Comparison of ENCODE assay signal across 8 cellular contexts in the genomic region with DNA sequence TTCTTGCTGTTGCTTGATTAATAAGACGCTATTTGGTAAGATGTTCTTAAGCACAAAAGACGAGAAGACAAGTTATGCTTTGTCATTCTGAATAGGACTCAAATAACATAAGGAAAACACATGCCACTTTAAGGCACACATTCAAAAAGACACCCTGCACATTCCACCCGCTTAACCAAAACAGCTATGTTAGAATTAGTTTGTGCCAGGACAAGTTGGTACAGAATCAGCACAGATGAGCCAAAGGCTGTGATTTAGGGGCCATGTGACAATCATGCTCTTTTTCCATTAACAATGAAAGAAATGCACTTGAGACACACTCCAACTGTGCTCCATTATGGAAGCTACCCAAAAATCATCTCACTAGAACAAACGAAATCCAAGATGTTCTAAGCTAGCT. TPM values are rescaled to one million over a fixed set of nuclear protein-coding genes. Genes with fewer than 3 reads are reported as not detected.
DNase-seq lines count a peak whose midpoint lies in the region; ATAC-seq and TF ChIP-seq lines count a peak whose summit lies in the region.

No MANE protein-coding gene starts in this region.

- CTCF ChIA-PET in CD4-positive, alpha-beta T cell (lab: Charles Lee), result interaction anchor here (1.5 kb wide), 1 partner anchor 183 kb away, joined by 3 read pairs; no protein-coding TSS in a partner anchor

- no peaks in the 10 kb centered on the region for H3K27me3 ChIP-seq in CD4-positive, alpha-beta T cell (ENCODE audit: control insufficient read depth, insufficient read depth, low read length)
- no peaks in the 10 kb centered on the region for H3K27me3 ChIP-seq in ovary

- ATAC-seq in CD4-positive, alpha-beta T cell (ENCODE audit: poor library complexity), result no peak
- no peak for ATAC-seq in HG03378 (IDR thresholded peaks at IDR 0.05; ENCODE audit: unreplicated experiment)

- TF ChIP-seq EP300 in ovary (IDR thresholded peaks at IDR 0.05), result no peak

- no peaks in the 10 kb centered on the region for H3K9me3 Mint-ChIP-seq in CD4-positive, alpha-beta T cell
- H3K9me3 Mint-ChIP-seq in nephron progenitor cell, result no peaks in the 10 kb centered on the region

- no peak for DNase-seq in CD4-positive, alpha-beta T cell
- DNase-seq in NCI-H1105 treated with DMSO at 0.1 percent for 48 hours (lab: John Stamatoyannopoulos, UW), result peak; percentile 10
- no peak for DNase-seq in coronary artery (ENCODE audit: low spot score)
- no peak for DNase-seq in nephron progenitor cell
- DNase-seq in stimulated activated naive CD4-positive, alpha-beta T cell treated with Interleukin-2 at 50 U/mL for 16 hours (lab: John Stamatoyannopoulos, UW), result no peak
- DNase-seq in NCI-H748 (lab: John Stamatoyannopoulos, UW; ENCODE audit: unreplicated experiment), result no peak
- DNase-seq in ovary, result no peak

- no peak for TF ChIP-seq POLR2A in ovary (IDR thresholded peaks at IDR 0.05)

- peak overlapping the region; percentile 75 for H3K4me3 Mint-ChIP-seq in CD4-positive, alpha-beta T cell
- peak overlapping the region; percentile 44 for H3K4me3 Mint-ChIP-seq in nephron progenitor cell

- H3K4me3 ChIP-seq in coronary artery, result peak overlapping the region; percentile 42
- H3K4me3 ChIP-seq in ovary, result no peak overlapping the region

- H3K27ac ChIP-seq in CD4-positive, alpha-beta T cell (ENCODE audit: low read depth, low read length), result no peak overlapping the region
- H3K27ac ChIP-seq in coronary artery (peak overlapping the region; percentile 69 to 72), ovary (no peak overlapping the region)

- POLR2A ChIA-PET in CD4-positive, alpha-beta T cell (lab: Charles Lee), result interaction anchor here (1.3 kb wide), 1 partner anchor 67 kb away, joined by 3 read pairs; the partner anchor contains the start of gene ASTL

- peaks cover 49% of the 10 kb centered on the region for H3K36me3 Mint-ChIP-seq in CD4-positive, alpha-beta T cell (ENCODE audit: low read depth)
- peaks cover 23% of the 10 kb centered on the region for H3K36me3 Mint-ChIP-seq in nephron progenitor cell (ENCODE audit: low read depth)

- WGBS in ovary, 3 donors, result 44 to 45% (median 44%) methylated on average over 4 of the region's 4 CpGs

- H3K27me3 Mint-ChIP-seq in CD4-positive, alpha-beta T cell, result no peaks in the 10 kb centered on the region
- no peaks in the 10 kb centered on the region for H3K27me3 Mint-ChIP-seq in nephron progenitor cell (ENCODE audit: low read depth, poor library complexity)

- H3K27ac Mint-ChIP-seq in CD4-positive, alpha-beta T cell, result peak overlapping the region; percentile 68
- H3K27ac Mint-ChIP-seq in nephron progenitor cell, result no peak overlapping the region

- TF ChIP-seq CTCF in CD4-positive, alpha-beta T cell (IDR thresholded peaks at IDR 0.05), result no peak
- TF ChIP-seq CTCF in coronary artery (IDR thresholded peaks at IDR 0.05) (no peak), nephron progenitor cell (IDR thresholded peaks at IDR 0.05) (no peak), ovary (IDR thresholded peaks at IDR 0.05) (no peak)

- peaks cover 84% of the 10 kb centered on the region for H3K4me1 Mint-ChIP-seq in CD4-positive, alpha-beta T cell (ENCODE audit: low read depth)
- H3K4me1 Mint-ChIP-seq in nephron progenitor cell, result peaks cover 62% of the 10 kb centered on the region

- no peaks in the 10 kb centered on the region for H3K36me3 ChIP-seq in ovary

- no peaks in the 10 kb centered on the region for H3K9me3 ChIP-seq in CD4-positive, alpha-beta T cell (ENCODE audit: control insufficient read depth, low read length)
- no peaks in the 10 kb centered on the region for H3K9me3 ChIP-seq in ovary

- H3K4me1 ChIP-seq in ovary (ENCODE audit: insufficient read depth), result peaks cover 22% of the 10 kb centered on the region

- intact Hi-C loops in CD4-positive, alpha-beta T cell (cut with DNase I, micrococcal nuclease), result loop anchor here (5.0 to 10.0 kb wide), 4 partner anchors 58 to 327 kb away; partner anchors contain the start of genes DUSP2 (in 1 of the 2), ITPRIPL1 (in 1 of the 2) and NEURL3 (in 1 of the 2)
- intact Hi-C loops in ovary (cut with DNase I), result loop anchor here in 2 of 4 donors (5.0 kb wide), 2 partner anchors 57 to 62 kb away; partner anchors contain the start of genes CIAO1 (in 1 of the 2) and TMEM127 (in 1 of the 2)

RNA-seq across cellular contexts. Expression of gene STARD7, which starts 3.4 kb away (rescaled TPM):
- 10 to 100 TPM; 57.4 to 58.6 TPM for total RNA-seq in CD4-positive, alpha-beta T cell
- total RNA-seq in ovary, result 10 to 100 TPM; 40.3 to 90.9 (median 80.4) TPM
- polyA plus RNA-seq in ovary, result 10 to 100 TPM; 32.7 to 73.8 TPM

RNA-seq across cellular contexts. Expression of gene DUSP2, which starts 60.0 kb away (rescaled TPM):
- total RNA-seq in CD4-positive, alpha-beta T cell, result 100 to 1,000 TPM; 728 to 730 TPM
- 100 to 1,000 TPM in 1 of 7 donors, 10 to 100 TPM in 2, 1 to 10 TPM in 4; 1.4 to 111 (median 3.6) TPM for total RNA-seq in ovary
- 1 to 10 TPM in 1 of 2 donors, under 1 TPM in 1; 0.52 to 2.0 TPM for polyA plus RNA-seq in ovary

Comparison
In these comparisons a context has a peak if more than half of its experiments do, and no peak if none do; other contexts are left out.
1. H3K27ac ChIP-seq: peak in coronary artery (2 of 2); none in CD4-positive, alpha-beta T cell (single experiment) and ovary (0 of 2).
2. RNA of gene DUSP2, which starts 60.0 kb away (total RNA-seq): 728 to 730 TPM in CD4-positive, alpha-beta T cell; 1.4 to 111 TPM in ovary; every median in the first group is over 4 times any median in the second.